ENCODE assay signal across 1 cellular context in the genomic region with DNA sequence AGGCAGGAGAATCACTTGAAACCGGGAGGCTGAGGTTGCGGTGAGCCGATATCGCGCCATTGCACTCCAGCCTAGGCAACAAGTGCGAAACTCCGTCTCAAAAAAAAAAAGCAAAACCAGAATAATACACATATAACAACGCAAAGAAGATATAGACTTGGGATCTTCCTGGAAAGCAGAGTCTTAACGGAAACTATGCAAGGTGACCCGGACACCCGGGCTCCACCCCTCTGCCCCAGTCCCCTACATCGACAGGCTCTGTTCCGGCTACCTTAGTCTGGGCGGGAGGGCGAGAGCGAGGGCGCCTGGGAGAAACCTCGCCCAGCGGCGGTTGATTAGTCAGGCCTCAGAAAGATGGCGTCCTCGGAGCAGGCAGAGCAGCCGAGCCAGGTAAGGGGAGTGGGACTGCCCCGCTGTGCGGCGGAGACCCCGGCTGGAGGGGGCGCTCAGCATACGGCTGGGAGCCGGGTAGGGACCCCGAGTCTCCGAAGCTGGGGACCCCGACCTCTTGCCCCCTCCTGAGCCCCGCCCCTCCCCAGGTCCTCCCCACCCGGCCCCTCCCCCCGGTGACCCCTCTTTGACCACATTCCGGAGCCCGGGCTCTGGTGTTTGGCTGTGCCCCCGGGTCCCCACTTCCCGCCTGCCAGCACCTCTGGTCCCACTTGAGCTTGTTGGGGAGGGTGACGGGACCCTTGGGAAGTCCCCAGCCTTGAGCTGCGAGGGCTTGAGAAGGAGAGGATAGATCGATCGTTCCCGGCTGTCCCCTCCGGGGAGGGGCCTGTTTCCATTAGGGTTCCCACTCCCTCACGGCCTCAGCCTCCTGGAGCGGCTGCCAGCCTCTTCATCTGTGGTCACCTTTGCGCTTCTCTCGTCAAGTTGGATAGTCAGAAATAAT.
TF ChIP-seq lines count a peak whose summit lies in the region.

A gene with protein sequence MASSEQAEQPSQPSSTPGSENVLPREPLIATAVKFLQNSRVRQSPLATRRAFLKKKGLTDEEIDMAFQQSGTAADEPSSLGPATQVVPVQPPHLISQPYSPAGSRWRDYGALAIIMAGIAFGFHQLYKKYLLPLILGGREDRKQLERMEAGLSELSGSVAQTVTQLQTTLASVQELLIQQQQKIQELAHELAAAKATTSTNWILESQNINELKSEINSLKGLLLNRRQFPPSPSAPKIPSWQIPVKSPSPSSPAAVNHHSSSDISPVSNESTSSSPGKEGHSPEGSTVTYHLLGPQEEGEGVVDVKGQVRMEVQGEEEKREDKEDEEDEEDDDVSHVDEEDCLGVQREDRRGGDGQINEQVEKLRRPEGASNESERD (plus strand): TSS at position 338 of the 895 bp plus-strand sequence. CDS start 17 bp downstream, at position 355.

TF ChIP-seq in HepG2, 621 proteins besides CTCF, POLR2A, EP300 and RAD21 (continued from another document and continues in another):
- TF ChIP-seq, protein P1, sequence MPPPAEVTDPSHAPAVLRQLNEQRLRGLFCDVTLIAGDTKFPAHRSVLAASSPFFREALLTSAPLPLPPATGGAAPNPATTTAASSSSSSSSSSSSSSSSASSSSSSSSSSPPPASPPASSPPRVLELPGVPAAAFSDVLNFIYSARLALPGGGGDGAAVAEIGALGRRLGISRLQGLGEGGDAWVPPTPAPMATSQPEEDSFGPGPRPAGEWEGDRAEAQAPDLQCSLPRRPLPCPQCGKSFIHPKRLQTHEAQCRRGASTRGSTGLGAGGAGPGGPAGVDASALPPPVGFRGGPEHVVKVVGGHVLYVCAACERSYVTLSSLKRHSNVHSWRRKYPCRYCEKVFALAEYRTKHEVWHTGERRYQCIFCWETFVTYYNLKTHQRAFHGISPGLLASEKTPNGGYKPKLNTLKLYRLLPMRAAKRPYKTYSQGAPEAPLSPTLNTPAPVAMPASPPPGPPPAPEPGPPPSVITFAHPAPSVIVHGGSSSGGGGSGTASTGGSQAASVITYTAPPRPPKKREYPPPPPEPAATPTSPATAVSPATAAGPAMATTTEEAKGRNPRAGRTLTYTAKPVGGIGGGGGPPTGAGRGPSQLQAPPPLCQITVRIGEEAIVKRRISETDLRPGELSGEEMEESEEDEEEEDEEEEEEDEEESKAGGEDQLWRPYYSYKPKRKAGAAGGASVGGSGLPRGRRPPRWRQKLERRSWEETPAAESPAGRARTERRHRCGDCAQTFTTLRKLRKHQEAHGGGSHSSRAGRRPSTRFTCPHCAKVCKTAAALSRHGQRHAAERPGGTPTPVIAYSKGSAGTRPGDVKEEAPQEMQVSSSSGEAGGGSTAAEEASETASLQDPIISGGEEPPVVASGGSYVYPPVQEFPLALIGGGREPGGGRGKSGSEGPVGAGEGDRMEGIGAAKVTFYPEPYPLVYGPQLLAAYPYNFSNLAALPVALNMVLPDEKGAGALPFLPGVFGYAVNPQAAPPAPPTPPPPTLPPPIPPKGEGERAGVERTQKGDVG (CRISPR knock-in tag; IDR thresholded peaks at IDR 0.05; ENCODE audit: borderline replicate concordance): 0 out of 2 replicates have a peak, but pooled peaks have one; percentile 28
- TF ChIP-seq KLF16 (CRISPR knock-in tag; IDR thresholded peaks at IDR 0.05) (peak in 1 of 2 experiments; percentile 35; a peak in 1 of 4 replicates), IRX3 (CRISPR knock-in tag; IDR thresholded peaks at IDR 0.05; ENCODE audit: borderline replicate concordance, low read depth) (no peak), ZNF816 (CRISPR knock-in tag; IDR thresholded peaks at IDR 0.05; ENCODE audit: borderline replicate concordance) (peak; percentile 16; the same call in 1 of the 2 replicates), ZEB1 (IDR thresholded peaks at IDR 0.05; ENCODE audit: insufficient replicate concordance, low read depth) (no peak), SMAD1 (CRISPR knock-in tag; IDR thresholded peaks at IDR 0.05; ENCODE audit: borderline replicate concordance, low read depth) (no peak), SIN3B (IDR thresholded peaks at IDR 0.05; ENCODE audit: low read length) (peak; percentile 82; the same call in 1 of the 2 replicates), ZNF616 (CRISPR knock-in tag; IDR thresholded peaks at IDR 0.05; ENCODE audit: low read depth) (no peak), IRF9 (CRISPR knock-in tag; IDR thresholded peaks at IDR 0.05; ENCODE audit: borderline replicate concordance) (no peak; the same call in 1 of the 2 replicates), ZNF547 (CRISPR knock-in tag; IDR thresholded peaks at IDR 0.05) (no peak), ZC3H13 (CRISPR knock-in tag; IDR thresholded peaks at IDR 0.05) (0 out of 2 replicates have a peak, but pooled peaks have one; percentile 40), ZBTB14 (CRISPR knock-in tag; IDR thresholded peaks at IDR 0.05) (no peak), SETDB1 (CRISPR knock-in tag; IDR thresholded peaks at IDR 0.05; ENCODE audit: borderline replicate concordance) (no peak), TIGD3 (CRISPR knock-in tag; IDR thresholded peaks at IDR 0.05; ENCODE audit: borderline replicate concordance) (0 out of 2 replicates have a peak, but pooled peaks have one; percentile 54), SOX6 (IDR thresholded peaks at IDR 0.05) (no peak), SOX6 (CRISPR knock-in tag; IDR thresholded peaks at IDR 0.05) (no peak), ZFYVE20 (CRISPR knock-in tag; IDR thresholded peaks at IDR 0.05; ENCODE audit: borderline replicate concordance, low read depth) (no peak), ZNF101 (CRISPR knock-in tag; IDR thresholded peaks at IDR 0.05; ENCODE audit: borderline replicate concordance, low read depth) (no peak), FOSL2 (CRISPR knock-in tag; IDR thresholded peaks at IDR 0.05) (peak; percentile 59), KAT8 (CRISPR knock-in tag; IDR thresholded peaks at IDR 0.05) (peak; percentile 92), RBFOX2 (IDR thresholded peaks at IDR 0.05; ENCODE audit: low read depth, low read length) (peak; percentile 85), ZSCAN30 (CRISPR knock-in tag; IDR thresholded peaks at IDR 0.05) (no peak), TEAD3 (CRISPR knock-in tag; optimal IDR thresholded peaks at IDR 0.05; ENCODE audit: borderline replicate concordance) (peak; percentile 15), KDM5B (CRISPR knock-in tag; IDR thresholded peaks at IDR 0.05; ENCODE audit: borderline replicate concordance) (0 out of 2 replicates have a peak, but pooled peaks have one; percentile 47), ZNF354B (CRISPR knock-in tag; IDR thresholded peaks at IDR 0.05) (no peak), PHF21A (CRISPR knock-in tag; IDR thresholded peaks at IDR 0.05) (peak; percentile 23; the same call in 1 of the 2 replicates), ONECUT2 (CRISPR knock-in tag; IDR thresholded peaks at IDR 0.05) (peak; percentile 76), BCL6 (CRISPR knock-in tag; IDR thresholded peaks at IDR 0.05) (peak; percentile 91), ZNF142 (CRISPR knock-in tag; IDR thresholded peaks at IDR 0.05) (peak; percentile 68; the same call in 1 of the 2 replicates)
- TF ChIP-seq, protein P2, sequence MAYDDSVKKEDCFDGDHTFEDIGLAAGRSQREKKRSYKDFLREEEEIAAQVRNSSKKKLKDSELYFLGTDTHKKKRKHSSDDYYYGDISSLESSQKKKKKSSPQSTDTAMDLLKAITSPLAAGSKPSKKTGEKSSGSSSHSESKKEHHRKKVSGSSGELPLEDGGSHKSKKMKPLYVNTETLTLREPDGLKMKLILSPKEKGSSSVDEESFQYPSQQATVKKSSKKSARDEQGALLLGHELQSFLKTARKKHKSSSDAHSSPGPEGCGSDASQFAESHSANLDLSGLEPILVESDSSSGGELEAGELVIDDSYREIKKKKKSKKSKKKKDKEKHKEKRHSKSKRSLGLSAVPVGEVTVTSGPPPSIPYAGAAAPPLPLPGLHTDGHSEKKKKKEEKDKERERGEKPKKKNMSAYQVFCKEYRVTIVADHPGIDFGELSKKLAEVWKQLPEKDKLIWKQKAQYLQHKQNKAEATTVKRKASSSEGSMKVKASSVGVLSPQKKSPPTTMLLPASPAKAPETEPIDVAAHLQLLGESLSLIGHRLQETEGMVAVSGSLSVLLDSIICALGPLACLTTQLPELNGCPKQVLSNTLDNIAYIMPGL (CRISPR knock-in tag; IDR thresholded peaks at IDR 0.05; ENCODE audit: borderline replicate concordance in 1 of 2, low read depth in 1 of 2): peak in 1 of 2 experiments; percentile 68; a peak in 1 of 4 replicates
- TF ChIP-seq, protein P3, sequence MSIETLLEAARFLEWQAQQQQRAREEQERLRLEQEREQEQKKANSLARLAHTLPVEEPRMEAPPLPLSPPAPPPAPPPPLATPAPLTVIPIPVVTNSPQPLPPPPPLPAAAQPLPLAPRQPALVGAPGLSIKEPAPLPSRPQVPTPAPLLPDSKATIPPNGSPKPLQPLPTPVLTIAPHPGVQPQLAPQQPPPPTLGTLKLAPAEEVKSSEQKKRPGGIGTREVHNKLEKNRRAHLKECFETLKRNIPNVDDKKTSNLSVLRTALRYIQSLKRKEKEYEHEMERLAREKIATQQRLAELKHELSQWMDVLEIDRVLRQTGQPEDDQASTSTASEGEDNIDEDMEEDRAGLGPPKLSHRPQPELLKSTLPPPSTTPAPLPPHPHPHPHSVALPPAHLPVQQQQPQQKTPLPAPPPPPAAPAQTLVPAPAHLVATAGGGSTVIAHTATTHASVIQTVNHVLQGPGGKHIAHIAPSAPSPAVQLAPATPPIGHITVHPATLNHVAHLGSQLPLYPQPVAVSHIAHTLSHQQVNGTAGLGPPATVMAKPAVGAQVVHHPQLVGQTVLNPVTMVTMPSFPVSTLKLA (IDR thresholded peaks at IDR 0.05): no peak
- TF ChIP-seq, protein P4, sequence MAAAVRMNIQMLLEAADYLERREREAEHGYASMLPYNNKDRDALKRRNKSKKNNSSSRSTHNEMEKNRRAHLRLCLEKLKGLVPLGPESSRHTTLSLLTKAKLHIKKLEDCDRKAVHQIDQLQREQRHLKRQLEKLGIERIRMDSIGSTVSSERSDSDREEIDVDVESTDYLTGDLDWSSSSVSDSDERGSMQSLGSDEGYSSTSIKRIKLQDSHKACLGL (CRISPR knock-in tag; IDR thresholded peaks at IDR 0.05): 0 out of 2 replicates have a peak, but pooled peaks have one; percentile 29
- TF ChIP-seq, protein P5, sequence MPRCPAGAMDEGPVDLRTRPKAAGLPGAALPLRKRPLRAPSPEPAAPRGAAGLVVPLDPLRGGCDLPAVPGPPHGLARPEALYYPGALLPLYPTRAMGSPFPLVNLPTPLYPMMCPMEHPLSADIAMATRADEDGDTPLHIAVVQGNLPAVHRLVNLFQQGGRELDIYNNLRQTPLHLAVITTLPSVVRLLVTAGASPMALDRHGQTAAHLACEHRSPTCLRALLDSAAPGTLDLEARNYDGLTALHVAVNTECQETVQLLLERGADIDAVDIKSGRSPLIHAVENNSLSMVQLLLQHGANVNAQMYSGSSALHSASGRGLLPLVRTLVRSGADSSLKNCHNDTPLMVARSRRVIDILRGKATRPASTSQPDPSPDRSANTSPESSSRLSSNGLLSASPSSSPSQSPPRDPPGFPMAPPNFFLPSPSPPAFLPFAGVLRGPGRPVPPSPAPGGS (CRISPR knock-in tag; IDR thresholded peaks at IDR 0.05): no peak
